In genomic region chr4:140109626-140110213, GRCh38 we compare ENCODE assay signal across 1 cellular context.
TF ChIP-seq lines count a peak whose summit lies in the region.

No MANE protein-coding gene starts in this region.

TF ChIP-seq in WTC11, 78 proteins besides CTCF, POLR2A, EP300 and RAD21 (continued from another document):
- TF ChIP-seq, protein P1, sequence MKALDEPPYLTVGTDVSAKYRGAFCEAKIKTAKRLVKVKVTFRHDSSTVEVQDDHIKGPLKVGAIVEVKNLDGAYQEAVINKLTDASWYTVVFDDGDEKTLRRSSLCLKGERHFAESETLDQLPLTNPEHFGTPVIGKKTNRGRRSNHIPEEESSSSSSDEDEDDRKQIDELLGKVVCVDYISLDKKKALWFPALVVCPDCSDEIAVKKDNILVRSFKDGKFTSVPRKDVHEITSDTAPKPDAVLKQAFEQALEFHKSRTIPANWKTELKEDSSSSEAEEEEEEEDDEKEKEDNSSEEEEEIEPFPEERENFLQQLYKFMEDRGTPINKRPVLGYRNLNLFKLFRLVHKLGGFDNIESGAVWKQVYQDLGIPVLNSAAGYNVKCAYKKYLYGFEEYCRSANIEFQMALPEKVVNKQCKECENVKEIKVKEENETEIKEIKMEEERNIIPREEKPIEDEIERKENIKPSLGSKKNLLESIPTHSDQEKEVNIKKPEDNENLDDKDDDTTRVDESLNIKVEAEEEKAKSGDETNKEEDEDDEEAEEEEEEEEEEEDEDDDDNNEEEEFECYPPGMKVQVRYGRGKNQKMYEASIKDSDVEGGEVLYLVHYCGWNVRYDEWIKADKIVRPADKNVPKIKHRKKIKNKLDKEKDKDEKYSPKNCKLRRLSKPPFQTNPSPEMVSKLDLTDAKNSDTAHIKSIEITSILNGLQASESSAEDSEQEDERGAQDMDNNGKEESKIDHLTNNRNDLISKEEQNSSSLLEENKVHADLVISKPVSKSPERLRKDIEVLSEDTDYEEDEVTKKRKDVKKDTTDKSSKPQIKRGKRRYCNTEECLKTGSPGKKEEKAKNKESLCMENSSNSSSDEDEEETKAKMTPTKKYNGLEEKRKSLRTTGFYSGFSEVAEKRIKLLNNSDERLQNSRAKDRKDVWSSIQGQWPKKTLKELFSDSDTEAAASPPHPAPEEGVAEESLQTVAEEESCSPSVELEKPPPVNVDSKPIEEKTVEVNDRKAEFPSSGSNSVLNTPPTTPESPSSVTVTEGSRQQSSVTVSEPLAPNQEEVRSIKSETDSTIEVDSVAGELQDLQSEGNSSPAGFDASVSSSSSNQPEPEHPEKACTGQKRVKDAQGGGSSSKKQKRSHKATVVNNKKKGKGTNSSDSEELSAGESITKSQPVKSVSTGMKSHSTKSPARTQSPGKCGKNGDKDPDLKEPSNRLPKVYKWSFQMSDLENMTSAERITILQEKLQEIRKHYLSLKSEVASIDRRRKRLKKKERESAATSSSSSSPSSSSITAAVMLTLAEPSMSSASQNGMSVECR (CRISPR knock-in tag; IDR thresholded peaks at IDR 0.05; ENCODE audit: borderline replicate concordance), result no peak
- TF ChIP-seq ATF6 (CRISPR knock-in tag; IDR thresholded peaks at IDR 0.05), result no peak
- TF ChIP-seq KAT7 (CRISPR knock-in tag; IDR thresholded peaks at IDR 0.05; ENCODE audit: borderline replicate concordance), result no peak
- no peak for TF ChIP-seq ZNF317 (CRISPR knock-in tag; IDR thresholded peaks at IDR 0.05; ENCODE audit: borderline replicate concordance, low read depth)
- no peak for TF ChIP-seq FOXK1 (CRISPR knock-in tag; IDR thresholded peaks at IDR 0.05)
- no peak for TF ChIP-seq CREB1 (CRISPR knock-in tag; IDR thresholded peaks at IDR 0.05)
